Comparison of ENCODE assay signal across 9 cellular contexts in genomic region chr16:30185683-30186421, GRCh38. TPM values are rescaled to one million over a fixed set of nuclear protein-coding genes. Genes with fewer than 3 reads are reported as not detected.
DNase-seq lines count a peak whose midpoint lies in the region; ATAC-seq and TF ChIP-seq lines count a peak whose summit lies in the region.
"Had no signal": no experiment of that assay in that cellular context is flagged by ENCODE, and none has a peak within 500 bp of the region (broad histone marks: within the 10 kb centered on the region; RNA-seq: fewer than 3 reads in every experiment).

No MANE protein-coding gene starts in this region.

- no peaks in the 10 kb centered on the region for H3K9me3 Mint-ChIP-seq in WTC11

- H3K36me3 Mint-ChIP-seq in WTC11, result no peaks in the 10 kb centered on the region

- DNase-seq in C1 segment of cervical spinal cord (lab: John Stamatoyannopoulos, UW) (peak in 8 of 14 donors; percentile 7 to 57 (median 42)), WTC11 (ENCODE audit: low spot score) (no peak), cerebellum (ENCODE audit: low spot score) (peak; percentile 10), sciatic nerve (ENCODE audit: low spot score) (no peak), DMS114 treated with DMSO at 0.1 percent for 48 hours (lab: John Stamatoyannopoulos, UW; ENCODE audit: unreplicated experiment) (no peak), foreskin keratinocyte (no peak)

- no peak overlapping the region for H3K27ac Mint-ChIP-seq in WTC11

- no peak for TF ChIP-seq CTCF in WTC11 (IDR thresholded peaks at IDR 0.05)
- TF ChIP-seq CTCF in foreskin keratinocyte (conservative IDR thresholded peaks at IDR 0.05), result no peak

- H3K4me1 Mint-ChIP-seq in WTC11, result peaks cover 7% of the 10 kb centered on the region

- CTCF ChIA-PET in WTC11 (lab: Charles Lee), result interaction anchor here (1.2 to 4.8 kb wide), 4 partner anchors 73 to 429 kb away, joined by 4 to 21 read pairs (median 12); partner anchors contain the start of genes GDPD3 and TBX6

- no peak overlapping the region for H3K4me3 Mint-ChIP-seq in WTC11

- POLR2A ChIA-PET in WTC11 (lab: Charles Lee), result interaction anchor here (1.0 kb wide), 1 partner anchor 94 kb away, joined by 3 read pairs; no protein-coding TSS in a partner anchor

- H3K27ac ChIP-seq in foreskin keratinocyte, result no peak overlapping the region
- H3K27ac ChIP-seq: cardiac muscle cell had no signal

- no peaks in the 10 kb centered on the region for H3K27me3 ChIP-seq in foreskin keratinocyte
- H3K27me3 ChIP-seq: cardiac muscle cell had no signal

- H3K27me3 Mint-ChIP-seq in WTC11 (ENCODE audit: low read depth), result peaks cover 33% of the 10 kb centered on the region

- intact Hi-C loops in sciatic nerve (cut with DNase I), result no loop called here

- no peaks in the 10 kb centered on the region for H3K4me1 ChIP-seq in foreskin keratinocyte

- ATAC-seq in HG02759 (IDR thresholded peaks at IDR 0.05; ENCODE audit: unreplicated experiment) (peak; percentile 28), WTC11 (no peak), sciatic nerve (peak; percentile 29), GM21360 (IDR thresholded peaks at IDR 0.05; ENCODE audit: unreplicated experiment) (no peak), foreskin keratinocyte (no peak)

TF ChIP-seq in WTC11, 78 proteins besides CTCF, POLR2A, EP300 and RAD21:
- no peak for TF ChIP-seq ATF2 (CRISPR knock-in tag; IDR thresholded peaks at IDR 0.05; ENCODE audit: borderline replicate concordance, low read depth)
- no peak for TF ChIP-seq IRF2 (CRISPR knock-in tag; IDR thresholded peaks at IDR 0.05; ENCODE audit: borderline replicate concordance, low read depth)
- 0 out of 2 replicates have a peak, but pooled peaks have one; percentile 22 for TF ChIP-seq GABPB1 (CRISPR knock-in tag; IDR thresholded peaks at IDR 0.05)
- TF ChIP-seq ZNF532 (CRISPR knock-in tag; IDR thresholded peaks at IDR 0.05; ENCODE audit: borderline replicate concordance), result no peak
- no peak for TF ChIP-seq ZMAT4 (CRISPR knock-in tag; IDR thresholded peaks at IDR 0.05)
- TF ChIP-seq NFYB (CRISPR knock-in tag; conservative IDR thresholded peaks at IDR 0.05; ENCODE audit: low read depth), result no peak
- TF ChIP-seq FOXK1 (CRISPR knock-in tag; IDR thresholded peaks at IDR 0.05), result no peak
- no peak for TF ChIP-seq OVOL2 (CRISPR knock-in tag; IDR thresholded peaks at IDR 0.05; ENCODE audit: borderline replicate concordance)

RNA-seq across cellular contexts. Expression of gene CORO1A, which starts 2.5 kb away (rescaled TPM):
- total RNA-seq in WTC11 (2021), result 6.2 to 10.0 TPM (median 6.5 TPM) in 3 replicates
- total RNA-seq in cerebellum, result 14.2 TPM
- 41.2 TPM for total RNA-seq in sciatic nerve
- total RNA-seq in foreskin keratinocyte, result 12.2 and 18.8 TPM in 2 replicates
- 18.7 and 30.3 TPM in 2 replicates for polyA plus RNA-seq in foreskin keratinocyte

RNA-seq across cellular contexts. Expression of gene BOLA2B, which starts 7.6 kb away (rescaled TPM):
- total RNA-seq in WTC11 (2021) (191 to 206 TPM (median 192 TPM) in 3 replicates), cerebellum (7.3 TPM), sciatic nerve (26.9 TPM), foreskin keratinocyte (165 and 184 TPM in 2 replicates)
- 155 and 156 TPM in 2 replicates for polyA plus RNA-seq in foreskin keratinocyte

RNA-seq across cellular contexts. Expression of gene SLX1A, which starts 7.8 kb away (rescaled TPM):
- total RNA-seq in WTC11 (2021) (37.2 to 77.0 TPM (median 53.2 TPM) in 3 replicates), cerebellum (14.6 TPM), sciatic nerve (18.5 TPM), foreskin keratinocyte (23.6 and 24.8 TPM in 2 replicates)
- polyA plus RNA-seq in foreskin keratinocyte, result 4.2 and 9.3 TPM in 2 replicates

RNA-seq across cellular contexts. Expression of gene SULT1A3, which starts 13.2 kb away (rescaled TPM):
- total RNA-seq in WTC11 (2021), result 7.1 to 11.3 TPM (median 8.3 TPM) in 3 replicates
- 3.6 TPM for total RNA-seq in cerebellum
- total RNA-seq in sciatic nerve, result 21.0 TPM
- total RNA-seq in foreskin keratinocyte, result 7.5 and 8.2 TPM in 2 replicates
- polyA plus RNA-seq in foreskin keratinocyte, result 9.5 and 12.6 TPM in 2 replicates

Comparison
In these comparisons a context has a peak if more than half of its experiments do, and no peak if none do; other contexts are left out.
1. DNase-seq: peak in C1 segment of cervical spinal cord (8 of 14) and cerebellum (single experiment); none in WTC11 (single experiment), sciatic nerve (single experiment), DMS114 treated with DMSO at 0.1 percent for 48 hours (single experiment) and foreskin keratinocyte (0 of 2).
2. ATAC-seq: peak in HG02759 (single experiment) and sciatic nerve (single experiment); none in WTC11 (single experiment), GM21360 (single experiment) and foreskin keratinocyte (single experiment).